In genomic region chr11:128548655-128549255, GRCh38 we compare ENCODE assay signal across 8 cellular contexts. TPM values are rescaled to one million over a fixed set of nuclear protein-coding genes. Genes with fewer than 3 reads are reported as not detected.
DNase-seq lines count a peak whose midpoint lies in the region; ATAC-seq and TF ChIP-seq lines count a peak whose summit lies in the region.

No MANE protein-coding gene starts in this region.

- H3K9me3 ChIP-seq in ectodermal cell (ENCODE audit: control insufficient read depth, low read length) (no peaks in the 10 kb centered on the region), lung (ENCODE audit: control insufficient read depth in 2 of 2, insufficient read depth in 1 of 2, low read length in 1 of 2) (no peaks in the 10 kb centered on the region), testis (no peaks in the 10 kb centered on the region)

- intact Hi-C loops in testis (cut with DNase I; ENCODE audit: low total_unique reads): no loop called here

- peaks cover 12% of the 10 kb centered on the region for H3K4me1 ChIP-seq in ectodermal cell (ENCODE audit: control insufficient read depth, insufficient read depth, low read length)
- peaks cover 6 to 15% of the 10 kb centered on the region in 2 donors for H3K4me1 ChIP-seq in lung (ENCODE audit: control insufficient read depth in 2 of 2, insufficient read depth in 2 of 2, low read length in 2 of 2)
- peaks cover 4% of the 10 kb centered on the region for H3K4me1 ChIP-seq in testis

- DNase-seq in GM10248 (ENCODE audit: extremely low spot score): peak; percentile 52
- DNase-seq in SKM-1 treated with dmso at 0.1 percent for 144 hours (lab: John Stamatoyannopoulos, UW; ENCODE audit: unreplicated experiment): peak; percentile 59
- peak; percentile 50 for DNase-seq in lung (ENCODE audit: low spot score)
- DNase-seq in testis: peak; percentile 74
- DNase-seq in activated gamma-delta T cell treated with Interleukin-2 at 50 U/mL for 16 hours: no peak
- DNase-seq in GOT3 (lab: John Stamatoyannopoulos, UW): no peak

- H3K27me3 ChIP-seq in ectodermal cell (ENCODE audit: control insufficient read depth, insufficient read depth, low read length, poor library complexity, severe bottlenecking) (peaks cover 96% of the 10 kb centered on the region), lung (ENCODE audit: control insufficient read depth, insufficient read depth) (no peaks in the 10 kb centered on the region), testis (no peaks in the 10 kb centered on the region)

- 1% methylated on average over 31 to 32 of the region's 32 CpGs for WGBS in ectodermal cell, 2 experiments
- 1 to 3% methylated on average over 31 to 32 of the region's 32 CpGs for WGBS in lung, 2 donors
- 1 to 2% methylated on average over 25 to 29 of the region's 32 CpGs for WGBS in testis, 2 donors

- no peak for TF ChIP-seq CTCF in GM10248 (IDR thresholded peaks at IDR 0.05; ENCODE audit: control extremely low read depth, extremely low read depth, low read depth, missing control alignments)
- no peak for TF ChIP-seq CTCF in lung (IDR thresholded peaks at IDR 0.05; ENCODE audit: control extremely low read depth, extremely low read depth)
- no peak for TF ChIP-seq CTCF in testis (IDR thresholded peaks at IDR 0.05)

- peak overlapping the region; percentile 24 for H3K4me3 ChIP-seq in ectodermal cell (ENCODE audit: insufficient read depth, low read depth, low read length)
- peak overlapping the region; percentile 2 for H3K4me3 ChIP-seq in lung
- H3K4me3 ChIP-seq in testis: peak overlapping the region; percentile 40 to 49

- ATAC-seq in lung (ENCODE audit: insufficient read depth, low FRiP score): peak; percentile 59
- ATAC-seq in GM18858 (IDR thresholded peaks at IDR 0.05; ENCODE audit: unreplicated experiment): no peak

- no peak for TF ChIP-seq POLR2A in testis (IDR thresholded peaks at IDR 0.05)

- H3K27ac ChIP-seq in ectodermal cell (ENCODE audit: insufficient read depth, low read depth, low read length, poor library complexity, severe bottlenecking): no peak overlapping the region
- peak overlapping the region; percentile 82 to 93 for H3K27ac ChIP-seq in lung (ENCODE audit: low read depth in 1 of 2, low read length in 1 of 2)
- H3K27ac ChIP-seq in testis: peak overlapping the region; percentile 65 to 67

- POLR2A ChIA-PET in GM10248 (lab: Yijun Ruan, JAX): no interaction called here

- H3K36me3 ChIP-seq in ectodermal cell (ENCODE audit: control insufficient read depth, insufficient read depth, low read length): no peaks in the 10 kb centered on the region
- no peaks in the 10 kb centered on the region for H3K36me3 ChIP-seq in lung (ENCODE audit: control insufficient read depth in 2 of 2, insufficient read depth in 2 of 2, low read length in 2 of 2)
- no peaks in the 10 kb centered on the region for H3K36me3 ChIP-seq in testis (ENCODE audit: low read depth, missing control alignments)

- CTCF ChIA-PET in GM10248 (lab: Yijun Ruan, JAX): interaction anchor here (0.6 to 1.6 kb wide), 6 partner anchors 9 to 82 kb away, joined by 3 to 4 read pairs (median 3); no protein-coding TSS in a partner anchor

RNA-seq across cellular contexts. Expression of gene ETS1, which starts 38.6 kb away (rescaled TPM):
- 20.2 TPM for polyA plus RNA-seq in ectodermal cell (2013, experiment 1 of 4)
- polyA plus RNA-seq in ectodermal cell (2013, experiment 2 of 4): 20.1 TPM
- polyA plus RNA-seq in ectodermal cell (2013, experiment 3 of 4): 12.7 TPM
- polyA plus RNA-seq in ectodermal cell (2013, experiment 4 of 4): 15.0 TPM
- 100 to 1,000 TPM in 1 of 2 donors, 10 to 100 TPM in 1; 85.7 to 154 TPM for total RNA-seq in lung
- 10 to 100 TPM; 20.7 to 71.7 TPM for polyA plus RNA-seq in lung
- total RNA-seq in testis: 10 to 100 TPM; 15.1 to 15.3 TPM
- 21.1 TPM for polyA plus RNA-seq in testis (ENCODE audit: insufficient read depth, low read depth, low replicate concordance)

Comparison
In these comparisons a context has a peak if more than half of its experiments do, and no peak if none do; other contexts are left out.
1. DNase-seq: peak in GM10248 (single experiment), SKM-1 treated with dmso at 0.1 percent for 144 hours (single experiment), lung (single experiment) and testis (single experiment); none in activated gamma-delta T cell treated with Interleukin-2 at 50 U/mL for 16 hours (single experiment) and GOT3 (single experiment).
2. RNA of gene ETS1, which starts 38.6 kb away (total RNA-seq): 85.7 to 154 TPM in lung; 15.1 to 15.3 TPM in testis; every median in the first group is over 4 times any median in the second.
3. Peak in every context shown above with its lines, with median percentiles within 50 percentile points of each other: H3K4me3 ChIP-seq.